In genomic region chr19:42297034-42297433, GRCh38 we compare ENCODE assay signal across 15 cellular contexts. TPM values are rescaled to one million over a fixed set of nuclear protein-coding genes. Genes with fewer than 3 reads are reported as not detected.
DNase-seq lines count a peak whose midpoint lies in the region; ATAC-seq and TF ChIP-seq lines count a peak whose summit lies in the region.
"Had no signal": no experiment of that assay in that cellular context is flagged by ENCODE, and none has a peak within 500 bp of the region (broad histone marks: within the 10 kb centered on the region; RNA-seq: fewer than 3 reads in every experiment).

No MANE protein-coding gene starts in this region.

- no peaks in the 10 kb centered on the region for H3K9me3 ChIP-seq in cardiac muscle cell (ENCODE audit: low read depth)
- H3K9me3 ChIP-seq in heart left ventricle: no peaks in the 10 kb centered on the region
- no peaks in the 10 kb centered on the region for H3K9me3 ChIP-seq in T-helper 17 cell (ENCODE audit: control insufficient read depth, low read length, poor library complexity, severe bottlenecking)
- H3K9me3 ChIP-seq: SJCRH30 had no signal

- H3K4me1 ChIP-seq in cardiac muscle cell (ENCODE audit: low read depth) (no peaks in the 10 kb centered on the region), heart left ventricle (peaks cover 0 to 8% (median 5%) of the 10 kb centered on the region in 12 donors)
- H3K4me1 ChIP-seq: SJCRH30 had no signal

- peaks cover 7% of the 10 kb centered on the region for H3K36me3 ChIP-seq in cardiac muscle cell
- peaks cover 0 to 39% (median 30%) of the 10 kb centered on the region in 9 donors for H3K36me3 ChIP-seq in heart left ventricle

- ATAC-seq in heart left ventricle: no peak
- no peak for ATAC-seq in T-helper 17 cell
- no peak for ATAC-seq in memory B cell (ENCODE audit: low read depth)
- no peak for ATAC-seq in GM19455 (IDR thresholded peaks at IDR 0.05; ENCODE audit: unreplicated experiment)
- ATAC-seq: CD8-positive, alpha-beta T cell had no signal

- no peaks in the 10 kb centered on the region for H3K27me3 ChIP-seq in cardiac muscle cell
- no peaks in the 10 kb centered on the region for H3K27me3 ChIP-seq in heart left ventricle
- H3K27me3 ChIP-seq: SJCRH30 had no signal

- H3K4me1 Mint-ChIP-seq in T-helper 17 cell (peaks cover 9% of the 10 kb centered on the region), memory B cell (peaks cover 12% of the 10 kb centered on the region)

- no peak for TF ChIP-seq POLR2A in heart left ventricle (IDR thresholded peaks at IDR 0.05)

- intact Hi-C loops in heart left ventricle (cut with DNase I): loop anchor here in 2 of 10 donors (5.0 to 10.0 kb wide), 3 partner anchors 50 to 165 kb away; partner anchors contain the start of gene POU2F2 (in 2 of the 2)

- H3K4me3 ChIP-seq in cardiac muscle cell (no peak overlapping the region), heart left ventricle (no peak overlapping the region)
- H3K4me3 ChIP-seq: SJCRH30 had no signal

- H3K27ac ChIP-seq in cardiac muscle cell: peak overlapping the region; percentile 40
- no peak overlapping the region for H3K27ac ChIP-seq in heart left ventricle
- H3K27ac ChIP-seq: SJCRH30 had no signal

- H3K36me3 Mint-ChIP-seq in T-helper 17 cell (ENCODE audit: low read depth) (peaks cover 2% of the 10 kb centered on the region), memory B cell (peaks cover 5% of the 10 kb centered on the region)
- H3K36me3 Mint-ChIP-seq: IgD-negative memory B cell had no signal

- H3K4me3 Mint-ChIP-seq in T-helper 17 cell: no peak overlapping the region
- no peak overlapping the region for H3K4me3 Mint-ChIP-seq in memory B cell
- H3K4me3 Mint-ChIP-seq: CD8-positive, alpha-beta T cell had no signal

- no peak for DNase-seq in cardiac muscle cell (ENCODE audit: low read depth in 1 of 2, low spot score in 1 of 2)
- no peak for DNase-seq in heart left ventricle
- DNase-seq in T-helper 17 cell: no peak
- no peak for DNase-seq in memory B cell (ENCODE audit: low spot score in 2 of 2)
- no peak for DNase-seq in NK-92 treated with Interleukin-12 subunit alpha and Interleukin-12 subunit beta, amount 100 ng/mL, for 24 hours (lab: John Stamatoyannopoulos, UW)
- no peak for DNase-seq in NCI-H1417 (lab: John Stamatoyannopoulos, UW)
- DNase-seq: ACHN; CD8-positive, alpha-beta T cell; DMS79 treated with DMSO at 0.1 percent for 48 hours; NCI-H1436 treated with DMSO at 0.1 percent for 48 hours; NCI-H2081; NCI-H524; SJCRH30 had no signal

- no peaks in the 10 kb centered on the region for H3K9me3 Mint-ChIP-seq in memory B cell
- H3K9me3 Mint-ChIP-seq: CD8-positive, alpha-beta T cell; IgD-negative memory B cell had no signal

- H3K27ac Mint-ChIP-seq in T-helper 17 cell (peak overlapping the region; percentile 83), memory B cell (peak overlapping the region; percentile 8)
- H3K27ac Mint-ChIP-seq: CD8-positive, alpha-beta T cell had no signal

- 90 to 94% (median 93%) methylated on average over 13 to 15 of the region's 15 CpGs for WGBS in heart left ventricle, 4 donors

- TF ChIP-seq CTCF in cardiac muscle cell (IDR thresholded peaks at IDR 0.05; ENCODE audit: low read depth, low read length): no peak
- TF ChIP-seq CTCF in heart left ventricle (IDR thresholded peaks at IDR 0.05): no peak

- H3K27me3 Mint-ChIP-seq in T-helper 17 cell: no peaks in the 10 kb centered on the region
- no peaks in the 10 kb centered on the region for H3K27me3 Mint-ChIP-seq in memory B cell
- H3K27me3 Mint-ChIP-seq: IgD-negative memory B cell had no signal

RNA-seq across cellular contexts. Expression of gene PRR19, which starts 4.9 kb away (rescaled TPM):
- total RNA-seq in cardiac muscle cell (1.3 and 1.4 TPM in 2 replicates), heart left ventricle (under 1 TPM in 3 of 9 donors, not detected in 6; 0.16 to 0.53 (median 0.40) TPM), T-helper 17 cell (under 1 TPM in 1 of 2 donors, not detected in 1; 0.50 TPM)
- polyA plus RNA-seq in cardiac muscle cell (0.16 and 2.9 TPM in 2 replicates), heart left ventricle (under 1 TPM in 1 of 2 donors, not detected in 1; 0.17 TPM)

RNA-seq across cellular contexts. Expression of gene PAFAH1B3, which starts 5.4 kb away (rescaled TPM):
- total RNA-seq in cardiac muscle cell (91.2 and 144 TPM in 2 replicates), heart left ventricle (1 to 10 TPM; 1.8 to 9.4 (median 2.5) TPM), T-helper 17 cell (10 to 100 TPM; 16.0 to 17.7 TPM)
- polyA plus RNA-seq in cardiac muscle cell (87.9 and 131 TPM in 2 replicates), heart left ventricle (1 to 10 TPM; 4.9 to 9.5 TPM)

RNA-seq across cellular contexts. Expression of gene TMEM145, which starts 16.1 kb away (rescaled TPM):
- total RNA-seq in cardiac muscle cell: 0.18 and 3.7 TPM in 2 replicates
- polyA plus RNA-seq in cardiac muscle cell: 0.47 and 3.8 TPM in 2 replicates
- total RNA-seq in heart left ventricle: under 1 TPM in 2 of 9 donors, not detected in 7; 0.16 to 0.27 TPM
- polyA plus RNA-seq in heart left ventricle: under 1 TPM; 0.11 to 0.18 TPM
- total RNA-seq in T-helper 17 cell: not detected
- total RNA-seq: CD8-positive, alpha-beta T cell had no signal
- polyA plus RNA-seq: IgD-negative memory B cell had no signal

RNA-seq across cellular contexts. Expression of gene CIC, which starts 28.0 kb away (rescaled TPM):
- 55.5 and 62.9 TPM in 2 replicates for total RNA-seq in cardiac muscle cell
- polyA plus RNA-seq in cardiac muscle cell: 18.1 and 18.7 TPM in 2 replicates
- 10 to 100 TPM; 25.5 to 54.8 (median 35.8) TPM for total RNA-seq in heart left ventricle
- 10 to 100 TPM; 27.1 to 27.5 TPM for polyA plus RNA-seq in heart left ventricle
- total RNA-seq in T-helper 17 cell: 100 to 1,000 TPM; 112 to 125 TPM

RNA-seq across cellular contexts. Expression of gene MEGF8, which starts 28.4 kb away (rescaled TPM):
- 81.9 and 102 TPM in 2 replicates for total RNA-seq in cardiac muscle cell
- 18.5 and 23.9 TPM in 2 replicates for polyA plus RNA-seq in cardiac muscle cell
- total RNA-seq in heart left ventricle: 10 to 100 TPM; 26.5 to 50.4 (median 36.6) TPM
- polyA plus RNA-seq in heart left ventricle: 10 to 100 TPM; 22.8 to 23.1 TPM
- total RNA-seq in T-helper 17 cell: 1 to 10 TPM; 4.6 to 6.1 TPM
